Comparison of ENCODE assay signal across 9 cellular contexts in genomic region chr2:173353556-173353955, GRCh38. TPM values are rescaled to one million over a fixed set of nuclear protein-coding genes. Genes with fewer than 3 reads are reported as not detected.
A peak's percentile ranks its signal among the peaks of the same experiment; 100 is the strongest.
DNase-seq lines count a peak whose midpoint lies in the region; ATAC-seq and TF ChIP-seq lines count a peak whose summit lies in the region.
"Had no signal": no experiment of that assay in that cellular context is flagged by ENCODE, and none has a peak within 500 bp of the region (broad histone marks: within the 10 kb centered on the region; RNA-seq: fewer than 3 reads in every experiment).

No MANE protein-coding gene starts in this region.

- H3K36me3 ChIP-seq in ACC112 (ENCODE audit: insufficient read depth, low read length) (no peaks in the 10 kb centered on the region), GM23338 (ENCODE audit: insufficient read depth) (peaks cover 5% of the 10 kb centered on the region; the same call in 1 of the 2 replicates)

- H3K27me3 Mint-ChIP-seq in GM23338 (ENCODE audit: insufficient read depth, low read depth, poor library complexity) (no peaks in the 10 kb centered on the region), glutamatergic neuron (ENCODE audit: unreplicated experiment) (peaks cover 3% of the 10 kb centered on the region)

- ATAC-seq in GM23338 (peak; percentile 4; the same call in 2 of the 3 replicates), omental fat pad (ENCODE audit: low FRiP score) (no peak), HG02870 (IDR thresholded peaks at IDR 0.05; ENCODE audit: unreplicated experiment) (no peak)

- peaks cover 22% of the 10 kb centered on the region for H3K36me3 Mint-ChIP-seq in GM23338 (ENCODE audit: low read depth)
- H3K36me3 Mint-ChIP-seq in glutamatergic neuron (ENCODE audit: unreplicated experiment) = no peaks in the 10 kb centered on the region

- H3K27ac ChIP-seq in ACC112 (ENCODE audit: low read depth, low read length) = no peak overlapping the region
- H3K27ac ChIP-seq in GM23338 (ENCODE audit: low read depth) = peak overlapping the region; percentile 80; the same call in 1 of the 2 replicates

- H3K4me1 Mint-ChIP-seq in GM23338 = peaks cover 30% of the 10 kb centered on the region
- no peaks in the 10 kb centered on the region for H3K4me1 Mint-ChIP-seq in glutamatergic neuron (ENCODE audit: low read depth, unreplicated experiment)

- no peak overlapping the region for H2AFZ ChIP-seq in ACC112 (ENCODE audit: low read length, unreplicated experiment)
- peak overlapping the region; percentile 53; the same call in 1 of the 2 replicates for H2AFZ ChIP-seq in GM23338

- peak; percentile 21 for DNase-seq in GM23338 (ENCODE audit: low spot score)
- peak; percentile 6 for DNase-seq in RPMI8226
- DNase-seq in glutamatergic neuron = no peak
- DNase-seq in omental fat pad (ENCODE audit: low spot score) = no peak
- no peak for DNase-seq in ecto neural progenitor cell (ENCODE audit: low spot score)
- DNase-seq in DMS114 treated with DMSO at 0.1 percent for 48 hours (lab: John Stamatoyannopoulos, UW; ENCODE audit: unreplicated experiment) = no peak
- DNase-seq: NCI-H1092 had no signal

- TF ChIP-seq CTCF in GM23338 (conservative IDR thresholded peaks at IDR 0.05; ENCODE audit: low read depth in 2 of 2) (no peak), glutamatergic neuron (IDR thresholded peaks at IDR 0.05; ENCODE audit: partially characterized antibody, unreplicated experiment) (no peak), omental fat pad (IDR thresholded peaks at IDR 0.05) (no peak)

- H3K27ac Mint-ChIP-seq in GM23338 = no peak overlapping the region; the same call in 1 of the 2 replicates
- H3K27ac Mint-ChIP-seq in glutamatergic neuron (ENCODE audit: unreplicated experiment) = no peak overlapping the region

- peak overlapping the region; percentile 86 for H3K4me3 Mint-ChIP-seq in GM23338
- peak overlapping the region; percentile 93 for H3K4me3 Mint-ChIP-seq in glutamatergic neuron (ENCODE audit: unreplicated experiment)

- H3K4me3 ChIP-seq in ACC112 (ENCODE audit: low read depth, low read length) (peak overlapping the region; percentile 93; the same call in 1 of the 2 replicates), GM23338 (peak overlapping the region; percentile 59)

- H3K9me3 Mint-ChIP-seq in GM23338 (peaks cover 18% of the 10 kb centered on the region), glutamatergic neuron (ENCODE audit: unreplicated experiment) (peaks cover 2% of the 10 kb centered on the region)

- peaks cover 15% of the 10 kb centered on the region for H3K9me2 ChIP-seq in GM23338 (ENCODE audit: insufficient read depth)

- H3K79me2 ChIP-seq in ACC112 (ENCODE audit: control insufficient read depth, insufficient read depth, low read length, unreplicated experiment) = peaks cover 21% of the 10 kb centered on the region
- H3K79me2 ChIP-seq in GM23338 (replicated peaks; ENCODE audit: insufficient read depth) = peaks cover 30% of the 10 kb centered on the region

- H3K27me3 ChIP-seq in ACC112 (ENCODE audit: insufficient read depth, low read length) (peaks cover 45% of the 10 kb centered on the region), GM23338 (ENCODE audit: insufficient read depth) (no peaks in the 10 kb centered on the region)

- H3F3A ChIP-seq in GM23338 (replicated peaks; ENCODE audit: low read depth) = no peaks in the 10 kb centered on the region

- peaks cover 24% of the 10 kb centered on the region for H4K20me1 ChIP-seq in GM23338 (replicated peaks; ENCODE audit: insufficient read depth)

- peak overlapping the region; percentile 84 for H3K4me2 ChIP-seq in GM23338

- H3K4me1 ChIP-seq in ACC112 (ENCODE audit: control insufficient read depth, insufficient read depth, low read length, unreplicated experiment) (no peaks in the 10 kb centered on the region), GM23338 (ENCODE audit: insufficient read depth) (peaks cover 33% of the 10 kb centered on the region)

TF ChIP-seq in GM23338, 12 proteins besides CTCF, POLR2A, EP300 and RAD21 (continues in another document):
- TF ChIP-seq ETS1 (IDR thresholded peaks at IDR 0.05) = no peak
- TF ChIP-seq ZNF462 (CRISPR knock-in tag; IDR thresholded peaks at IDR 0.05) = no peak
- no peak for TF ChIP-seq NANOG (IDR thresholded peaks at IDR 0.05; ENCODE audit: borderline replicate concordance)
- TF ChIP-seq EZH2phosphoT487 (IDR thresholded peaks at IDR 0.05; ENCODE audit: unreplicated experiment) = no peak
- no peak for TF ChIP-seq STAT1 (IDR thresholded peaks at IDR 0.05; ENCODE audit: unreplicated experiment)
- TF ChIP-seq CREB1 (CRISPR knock-in tag; IDR thresholded peaks at IDR 0.05; ENCODE audit: low read depth) = no peak
- TF ChIP-seq EZH2 (IDR thresholded peaks at IDR 0.05; ENCODE audit: low read depth, unreplicated experiment) = no peak
- TF ChIP-seq POLR2AphosphoS5 (IDR thresholded peaks at IDR 0.05; ENCODE audit: low read depth) = no peak
- no peak for TF ChIP-seq ZNF331 (CRISPR knock-in tag; IDR thresholded peaks at IDR 0.05; ENCODE audit: low read depth)
- no peak for TF ChIP-seq ZNF114 (CRISPR knock-in tag; IDR thresholded peaks at IDR 0.05)

RNA-seq across cellular contexts. Expression of gene CDCA7, which starts 1.1 kb away (rescaled TPM):
- 84.3 and 95.5 TPM in 2 replicates for total RNA-seq in GM23338 (2014; rRNA removed; shearing (Covaris generic))
- 52.7 and 63.7 TPM in 2 replicates for polyA plus RNA-seq in GM23338 (2016; fragmentation: Nextera tagmentation; extraction: Ambion mirVana)
- 3.2 TPM for total RNA-seq in glutamatergic neuron (ENCODE audit: unreplicated experiment)
- total RNA-seq in omental fat pad = 1 to 10 TPM in 1 of 4 donors, under 1 TPM in 1, not detected in 2; 0.95 to 1.2 TPM

Comparison
In these comparisons a context has a peak if more than half of its experiments do, and no peak if none do; other contexts are left out.
1. DNase-seq: peak in GM23338 (single experiment) and RPMI8226 (single experiment); none in glutamatergic neuron (single experiment), omental fat pad (single experiment), ecto neural progenitor cell (single experiment) and DMS114 treated with DMSO at 0.1 percent for 48 hours (single experiment).
2. RNA of gene CDCA7, which starts 1.1 kb away (total RNA-seq): 84.3 to 95.5 TPM in GM23338; 3.2 TPM in glutamatergic neuron (single experiment) and 0.95 to 1.2 TPM in omental fat pad; every median in the first group is over 10 times any median in the second.